ENCODE assay signal across 1 cellular context in the genomic region with DNA sequence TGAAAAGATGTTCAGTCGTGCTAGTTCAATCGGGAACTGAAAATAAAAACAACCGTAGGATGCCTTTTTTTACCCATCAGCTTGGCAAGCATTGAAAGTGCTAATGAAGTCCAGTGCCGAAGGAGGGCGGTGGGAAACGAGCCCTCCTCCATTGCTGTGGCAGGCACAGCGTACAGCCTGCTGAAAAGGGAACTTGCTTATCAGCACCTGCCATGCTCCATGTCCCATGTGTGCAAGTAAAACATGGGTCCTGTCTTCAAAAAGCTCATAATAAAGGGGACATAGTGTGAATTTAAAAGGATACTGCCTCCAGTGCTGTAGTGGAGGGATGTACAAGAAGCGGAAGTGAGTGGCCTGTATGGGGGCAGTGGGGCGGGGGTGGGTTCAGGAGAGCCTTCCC.
TF ChIP-seq lines count a peak whose summit lies in the region.

No MANE protein-coding gene starts in this region.

TF ChIP-seq in GM12878, 131 proteins besides CTCF, POLR2A, EP300 and RAD21 (continued from another document):
- no peak for TF ChIP-seq MEF2A (IDR thresholded peaks at IDR 0.05; ENCODE audit: insufficient read depth, low read depth, low read length)
- TF ChIP-seq FOS (IDR thresholded peaks at IDR 0.05; ENCODE audit: borderline replicate concordance, extremely low read depth, insufficient read length): no peak
- TF ChIP-seq RAD51 (IDR thresholded peaks at IDR 0.05): no peak
- TF ChIP-seq MXI1 (IDR thresholded peaks at IDR 0.05; ENCODE audit: low read depth, low read length): no peak
- no peak for TF ChIP-seq MYC (IDR thresholded peaks at IDR 0.05; ENCODE audit: insufficient read depth, insufficient read length, insufficient replicate concordance, low read length, severe bottlenecking)
- TF ChIP-seq DPF2 (IDR thresholded peaks at IDR 0.05): no peak
- no peak for TF ChIP-seq CBX3 (IDR thresholded peaks at IDR 0.05; ENCODE audit: borderline replicate concordance, low read depth)
- TF ChIP-seq, protein P1, sequence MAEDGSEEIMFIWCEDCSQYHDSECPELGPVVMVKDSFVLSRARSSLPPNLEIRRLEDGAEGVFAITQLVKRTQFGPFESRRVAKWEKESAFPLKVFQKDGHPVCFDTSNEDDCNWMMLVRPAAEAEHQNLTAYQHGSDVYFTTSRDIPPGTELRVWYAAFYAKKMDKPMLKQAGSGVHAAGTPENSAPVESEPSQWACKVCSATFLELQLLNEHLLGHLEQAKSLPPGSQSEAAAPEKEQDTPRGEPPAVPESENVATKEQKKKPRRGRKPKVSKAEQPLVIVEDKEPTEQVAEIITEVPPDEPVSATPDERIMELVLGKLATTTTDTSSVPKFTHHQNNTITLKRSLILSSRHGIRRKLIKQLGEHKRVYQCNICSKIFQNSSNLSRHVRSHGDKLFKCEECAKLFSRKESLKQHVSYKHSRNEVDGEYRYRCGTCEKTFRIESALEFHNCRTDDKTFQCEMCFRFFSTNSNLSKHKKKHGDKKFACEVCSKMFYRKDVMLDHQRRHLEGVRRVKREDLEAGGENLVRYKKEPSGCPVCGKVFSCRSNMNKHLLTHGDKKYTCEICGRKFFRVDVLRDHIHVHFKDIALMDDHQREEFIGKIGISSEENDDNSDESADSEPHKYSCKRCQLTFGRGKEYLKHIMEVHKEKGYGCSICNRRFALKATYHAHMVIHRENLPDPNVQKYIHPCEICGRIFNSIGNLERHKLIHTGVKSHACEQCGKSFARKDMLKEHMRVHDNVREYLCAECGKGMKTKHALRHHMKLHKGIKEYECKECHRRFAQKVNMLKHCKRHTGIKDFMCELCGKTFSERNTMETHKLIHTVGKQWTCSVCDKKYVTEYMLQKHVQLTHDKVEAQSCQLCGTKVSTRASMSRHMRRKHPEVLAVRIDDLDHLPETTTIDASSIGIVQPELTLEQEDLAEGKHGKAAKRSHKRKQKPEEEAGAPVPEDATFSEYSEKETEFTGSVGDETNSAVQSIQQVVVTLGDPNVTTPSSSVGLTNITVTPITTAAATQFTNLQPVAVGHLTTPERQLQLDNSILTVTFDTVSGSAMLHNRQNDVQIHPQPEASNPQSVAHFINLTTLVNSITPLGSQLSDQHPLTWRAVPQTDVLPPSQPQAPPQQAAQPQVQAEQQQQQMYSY (CRISPR knock-in tag; IDR thresholded peaks at IDR 0.05): no peak
- TF ChIP-seq, protein P2, sequence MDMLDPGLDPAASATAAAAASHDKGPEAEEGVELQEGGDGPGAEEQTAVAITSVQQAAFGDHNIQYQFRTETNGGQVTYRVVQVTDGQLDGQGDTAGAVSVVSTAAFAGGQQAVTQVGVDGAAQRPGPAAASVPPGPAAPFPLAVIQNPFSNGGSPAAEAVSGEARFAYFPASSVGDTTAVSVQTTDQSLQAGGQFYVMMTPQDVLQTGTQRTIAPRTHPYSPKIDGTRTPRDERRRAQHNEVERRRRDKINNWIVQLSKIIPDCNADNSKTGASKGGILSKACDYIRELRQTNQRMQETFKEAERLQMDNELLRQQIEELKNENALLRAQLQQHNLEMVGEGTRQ (IDR thresholded peaks at IDR 0.05; ENCODE audit: borderline replicate concordance, low read depth, low read length): no peak
